Comparison of ENCODE assay signal across 28 cellular contexts in genomic region chr3:135582800-135583199, GRCh38.
"Had no signal": no experiment of that assay in that cellular context is flagged by ENCODE, and none has a peak within 500 bp of the region (broad histone marks: within the 10 kb centered on the region; RNA-seq: fewer than 3 reads in every experiment).

No MANE protein-coding gene starts in this region.

- H3K4me1 Mint-ChIP-seq: immature natural killer cell; mesothelial cell of epicardium; naive B cell; natural killer cell; stimulated activated effector memory CD8-positive, alpha-beta T cell treated with anti-CD3 and anti-CD28 coated beads, Interleukin-12 subunit alpha, Interleukin-12 subunit beta, amount 100 ng/mL, for 72 hours had no signal

- H3K4me3 Mint-ChIP-seq: immature natural killer cell; mesothelial cell of epicardium; naive B cell; natural killer cell; nephron progenitor cell; neural progenitor cell; stimulated activated effector memory CD8-positive, alpha-beta T cell treated with anti-CD3 and anti-CD28 coated beads, Interleukin-12 subunit alpha, Interleukin-12 subunit beta, amount 100 ng/mL, for 72 hours; stimulated activated naive CD8-positive, alpha-beta T cell treated with anti-CD3 and anti-CD28 coated beads, Interleukin-15, Interleukin-2, amounts not matched to agents 100 ng/mL and 50 ng/mL, for 24 hours had no signal

- H3K9me3 Mint-ChIP-seq: stimulated activated naive CD8-positive, alpha-beta T cell treated with anti-CD3 and anti-CD28 coated beads, Interleukin-15, Interleukin-2, amounts not matched to agents 100 ng/mL and 50 ng/mL, for 24 hours had no signal

- H3K27ac ChIP-seq: left ventricle myocardium inferior, neural progenitor cell, ovary, prostate gland, sigmoid colon, spleen, suprapubic skin, thoracic aorta, tibial artery, upper lobe of right lung had no signal

- H3K27me3 Mint-ChIP-seq: naive B cell; stimulated activated naive CD8-positive, alpha-beta T cell treated with anti-CD3 and anti-CD28 coated beads, Interleukin-15, Interleukin-2, amounts not matched to agents 100 ng/mL and 50 ng/mL, for 24 hours had no signal

- H3K36me3 ChIP-seq: left ventricle myocardium inferior, neural progenitor cell, ovary, prostate gland, sigmoid colon, spleen, suprapubic skin, thoracic aorta, tibial artery, upper lobe of right lung had no signal

- H3K4me2 ChIP-seq: neural progenitor cell had no signal

- H3K9me3 ChIP-seq: ovary, prostate gland, suprapubic skin, thoracic aorta, tibial artery, upper lobe of right lung had no signal

- H3K27ac Mint-ChIP-seq: immature natural killer cell; mesothelial cell of epicardium; naive B cell; natural killer cell; nephron progenitor cell; neural progenitor cell; stimulated activated effector memory CD8-positive, alpha-beta T cell treated with anti-CD3 and anti-CD28 coated beads, Interleukin-12 subunit alpha, Interleukin-12 subunit beta, amount 100 ng/mL, for 72 hours; stimulated activated naive CD8-positive, alpha-beta T cell treated with anti-CD3 and anti-CD28 coated beads, Interleukin-15, Interleukin-2, amounts not matched to agents 100 ng/mL and 50 ng/mL, for 24 hours had no signal

- H3K27me3 ChIP-seq: neural progenitor cell, ovary, sigmoid colon, spleen, suprapubic skin, tibial artery, upper lobe of right lung had no signal

- H3K36me3 Mint-ChIP-seq: immature natural killer cell; mesothelial cell of epicardium; naive B cell; natural killer cell; neural progenitor cell; stimulated activated effector memory CD8-positive, alpha-beta T cell treated with anti-CD3 and anti-CD28 coated beads, Interleukin-12 subunit alpha, Interleukin-12 subunit beta, amount 100 ng/mL, for 72 hours had no signal

- H2AFZ ChIP-seq: neural progenitor cell had no signal

- FAIRE-seq: islet of Langerhans, small intestine, urothelium cell line had no signal

- DNase-seq: hippocampal formation; immature natural killer cell; left ventricle myocardium inferior; mesendoderm; naive B cell; natural killer cell; nephron progenitor cell; ovary; retina; right cardiac atrium; sigmoid colon; small intestine; spleen; stimulated activated CD4-positive, alpha-beta T cell treated with anti-CD3 and anti-CD28 coated beads, Interleukin-4, amount 100 ng/mL, for 24 hours; stimulated activated naive CD4-positive, alpha-beta T cell; tibial artery; trophoblast cell; upper lobe of right lung had no signal

- H3K9ac ChIP-seq: neural progenitor cell had no signal

- H3K4me3 ChIP-seq: left ventricle myocardium inferior, lung, neural progenitor cell, ovary, prostate gland, sigmoid colon, spleen, suprapubic skin, thoracic aorta, tibial artery, upper lobe of right lung had no signal

- H3K4me1 ChIP-seq: left ventricle myocardium inferior, neural progenitor cell, prostate gland, sigmoid colon, spleen, suprapubic skin, tibial artery, upper lobe of right lung had no signal
